ENCODE assay signal across 1 cellular context in genomic region chr22:35587447-35587870, GRCh38.
TF ChIP-seq lines count a peak whose summit lies in the region.

No MANE protein-coding gene starts in this region.

TF ChIP-seq in SK-N-SH, 30 proteins besides CTCF, POLR2A, EP300 and RAD21 (continued from another document):
- TF ChIP-seq RXRA (IDR thresholded peaks at IDR 0.05; ENCODE audit: borderline replicate concordance, low read depth), result no peak
- TF ChIP-seq CHD2 (IDR thresholded peaks at IDR 0.05; ENCODE audit: low read length, partially characterized antibody), result peak; percentile 83
- TF ChIP-seq POLR2AphosphoS5 (IDR thresholded peaks at IDR 0.05; ENCODE audit: low read depth, low read length), result no peak
- peak; percentile 98 for TF ChIP-seq RCOR1 (IDR thresholded peaks at IDR 0.05; ENCODE audit: low read length)
- no peak for TF ChIP-seq USF2 (IDR thresholded peaks at IDR 0.05; ENCODE audit: borderline replicate concordance, low read depth, low read length)
- TF ChIP-seq, protein P1, sequence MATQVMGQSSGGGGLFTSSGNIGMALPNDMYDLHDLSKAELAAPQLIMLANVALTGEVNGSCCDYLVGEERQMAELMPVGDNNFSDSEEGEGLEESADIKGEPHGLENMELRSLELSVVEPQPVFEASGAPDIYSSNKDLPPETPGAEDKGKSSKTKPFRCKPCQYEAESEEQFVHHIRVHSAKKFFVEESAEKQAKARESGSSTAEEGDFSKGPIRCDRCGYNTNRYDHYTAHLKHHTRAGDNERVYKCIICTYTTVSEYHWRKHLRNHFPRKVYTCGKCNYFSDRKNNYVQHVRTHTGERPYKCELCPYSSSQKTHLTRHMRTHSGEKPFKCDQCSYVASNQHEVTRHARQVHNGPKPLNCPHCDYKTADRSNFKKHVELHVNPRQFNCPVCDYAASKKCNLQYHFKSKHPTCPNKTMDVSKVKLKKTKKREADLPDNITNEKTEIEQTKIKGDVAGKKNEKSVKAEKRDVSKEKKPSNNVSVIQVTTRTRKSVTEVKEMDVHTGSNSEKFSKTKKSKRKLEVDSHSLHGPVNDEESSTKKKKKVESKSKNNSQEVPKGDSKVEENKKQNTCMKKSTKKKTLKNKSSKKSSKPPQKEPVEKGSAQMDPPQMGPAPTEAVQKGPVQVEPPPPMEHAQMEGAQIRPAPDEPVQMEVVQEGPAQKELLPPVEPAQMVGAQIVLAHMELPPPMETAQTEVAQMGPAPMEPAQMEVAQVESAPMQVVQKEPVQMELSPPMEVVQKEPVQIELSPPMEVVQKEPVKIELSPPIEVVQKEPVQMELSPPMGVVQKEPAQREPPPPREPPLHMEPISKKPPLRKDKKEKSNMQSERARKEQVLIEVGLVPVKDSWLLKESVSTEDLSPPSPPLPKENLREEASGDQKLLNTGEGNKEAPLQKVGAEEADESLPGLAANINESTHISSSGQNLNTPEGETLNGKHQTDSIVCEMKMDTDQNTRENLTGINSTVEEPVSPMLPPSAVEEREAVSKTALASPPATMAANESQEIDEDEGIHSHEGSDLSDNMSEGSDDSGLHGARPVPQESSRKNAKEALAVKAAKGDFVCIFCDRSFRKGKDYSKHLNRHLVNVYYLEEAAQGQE (IDR thresholded peaks at IDR 0.05; ENCODE audit: low read depth, low read length), result no peak
- no peak for TF ChIP-seq TEAD4 (IDR thresholded peaks at IDR 0.05; ENCODE audit: borderline replicate concordance, insufficient read depth)
- no peak; the same call in 1 of the 2 replicates for TF ChIP-seq SMC3 (IDR thresholded peaks at IDR 0.05; ENCODE audit: low read depth, low read length)
